ENCODE assay signal across 18 cellular contexts in the genomic region with DNA sequence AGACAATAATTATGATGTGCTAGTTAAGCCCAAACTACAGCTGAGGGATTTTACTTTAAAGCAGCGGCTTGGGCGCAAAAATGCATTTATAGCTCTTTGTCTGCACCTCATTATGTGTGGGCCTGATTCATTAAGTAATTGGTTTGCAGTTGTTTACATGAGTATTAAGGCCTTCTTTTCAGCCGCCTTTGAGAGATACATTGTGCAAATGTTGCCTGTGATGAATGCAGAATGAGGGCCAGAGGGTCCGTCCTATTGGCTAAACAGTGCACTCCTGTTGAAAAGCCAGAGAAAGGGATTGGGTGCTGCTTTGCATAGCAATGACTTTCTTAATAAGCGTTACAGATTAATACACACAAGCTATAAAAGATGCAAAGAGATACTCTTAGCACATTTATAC.
A peak's percentile ranks its signal among the peaks of the same experiment; 100 is the strongest.
DNase-seq lines count a peak whose midpoint lies in the region; TF ChIP-seq lines count a peak whose summit lies in the region.
"Had no signal": no experiment of that assay in that cellular context is flagged by ENCODE, and none has a peak within 500 bp of the region (broad histone marks: within the 10 kb centered on the region; RNA-seq: fewer than 3 reads in every experiment).

No MANE protein-coding gene starts in this region.

- H3K9me3 ChIP-seq in neuron (ENCODE audit: low read length) (no peaks in the 10 kb centered on the region), WERI-Rb-1 (ENCODE audit: severe bottlenecking) (no peaks in the 10 kb centered on the region), sigmoid colon (no peaks in the 10 kb centered on the region), endodermal cell (ENCODE audit: control insufficient read depth, low read length) (no peaks in the 10 kb centered on the region)
- H3K9me3 ChIP-seq: ascending aorta, colonic mucosa, gastrocnemius medialis, testis had no signal

- CTCF ChIA-PET in Calu3 (lab: Charles Lee) = interaction anchor here (0.6 to 1.8 kb wide), 2 partner anchors 77 to 270 kb away, joined by 5 to 8 read pairs; no protein-coding TSS in a partner anchor

- no peaks in the 10 kb centered on the region for H3K9me3 Mint-ChIP-seq in Calu3 (ENCODE audit: low read depth, unreplicated experiment)
- no peaks in the 10 kb centered on the region for H3K9me3 Mint-ChIP-seq in endodermal cell

- no peak overlapping the region for H3K9ac ChIP-seq in endodermal cell (ENCODE audit: extremely low read depth, low read length, poor library complexity, severe bottlenecking)

- H3K4me3 Mint-ChIP-seq in Calu3 (ENCODE audit: low read depth, unreplicated experiment) = no peak overlapping the region
- no peak overlapping the region for H3K4me3 Mint-ChIP-seq in endodermal cell
- H3K4me3 Mint-ChIP-seq: activated CD8-positive, alpha-beta memory T cell treated with anti-CD3 and anti-CD28 coated beads, Interleukin-2, amount 10 ng/mL, durations not matched to agents 7 days and 5 days had no signal

- H2AFZ ChIP-seq in neuron (ENCODE audit: low read depth, low read length) = peak overlapping the region; percentile 22

- DNase-seq in G401 (ENCODE audit: low spot score) (peak; percentile 43), NCI-H1930 (lab: John Stamatoyannopoulos, UW) (peak; percentile 36 to 62), cerebellar cortex (ENCODE audit: low spot score) (peak; percentile 25), Calu3 (no peak), WERI-Rb-1 (no peak), sigmoid colon (no peak), endodermal cell (no peak)
- DNase-seq: activated CD8-positive, alpha-beta memory T cell treated with anti-CD3 and anti-CD28 coated beads, Interleukin-2, amount 10 ng/mL, durations not matched to agents 7 days and 5 days; activated effector memory CD4-positive, alpha-beta T cell treated with Interleukin-2 at 50 U/mL for 16 hours; colonic mucosa; gastrocnemius medialis; left ventricle myocardium superior; SHP77 treated with DMSO at 0.1 percent for 48 hours; small intestine; T-helper 2 cell; testis had no signal

- 89 to 91% methylated on average over 5 of the region's 5 CpGs for WGBS in sigmoid colon, 2 donors
- 68 to 77% methylated on average over 2 to 5 of the region's 5 CpGs for WGBS in endodermal cell (ENCODE audit: insufficient coverage in 1 of 2, insufficient read length in 1 of 2), 2 experiments

- H3K27ac Mint-ChIP-seq in Calu3 (ENCODE audit: unreplicated experiment) = no peak overlapping the region
- no peak overlapping the region for H3K27ac Mint-ChIP-seq in endodermal cell
- H3K27ac Mint-ChIP-seq: activated CD8-positive, alpha-beta memory T cell treated with anti-CD3 and anti-CD28 coated beads, Interleukin-2, amount 10 ng/mL, durations not matched to agents 7 days and 5 days had no signal

- intact Hi-C loops in Calu3 (cut with micrococcal nuclease; ENCODE audit: unreplicated experiment) (no loop called here), sigmoid colon (cut with DNase I) (loop anchor here (5.0 to 10.0 kb wide), 4 partner anchors 67 to 373 kb away; a partner anchor contains a TSS)

- no peak for TF ChIP-seq EP300 in sigmoid colon (IDR thresholded peaks at IDR 0.05)

- H3K27me3 Mint-ChIP-seq in Calu3 (ENCODE audit: unreplicated experiment) = no peaks in the 10 kb centered on the region
- no peaks in the 10 kb centered on the region for H3K27me3 Mint-ChIP-seq in endodermal cell (ENCODE audit: insufficient read depth)
- H3K27me3 Mint-ChIP-seq: activated CD8-positive, alpha-beta memory T cell treated with anti-CD3 and anti-CD28 coated beads, Interleukin-2, amount 10 ng/mL, durations not matched to agents 7 days and 5 days had no signal

- BruUV-seq in Calu3 (replicated peaks; lab: Mats Ljungman, UMichigan) = no TSS peak

- H3K27ac ChIP-seq in WERI-Rb-1 (no peak overlapping the region), sigmoid colon (peak overlapping the region in 1 of 4 donors; percentile 0), endodermal cell (ENCODE audit: low read depth, low read length) (no peak overlapping the region)
- H3K27ac ChIP-seq: ascending aorta, colonic mucosa, gastrocnemius medialis, testis had no signal

- H3K4me3 ChIP-seq in neuron (ENCODE audit: low read length) = peak overlapping the region; percentile 11
- no peak overlapping the region for H3K4me3 ChIP-seq in WERI-Rb-1 (ENCODE audit: low read depth, low read length)
- no peak overlapping the region for H3K4me3 ChIP-seq in sigmoid colon
- H3K4me3 ChIP-seq in endodermal cell (ENCODE audit: low read length) = no peak overlapping the region
- H3K4me3 ChIP-seq: ascending aorta, colonic mucosa, gastrocnemius medialis, testis had no signal

- no peak for TF ChIP-seq POLR2A in sigmoid colon (IDR thresholded peaks at IDR 0.05)

- H3K27me3 ChIP-seq in neuron (ENCODE audit: insufficient read depth, low read length) = no peaks in the 10 kb centered on the region
- H3K27me3 ChIP-seq in WERI-Rb-1 (ENCODE audit: insufficient read depth, low read depth, severe bottlenecking) = no peaks in the 10 kb centered on the region
- H3K27me3 ChIP-seq in sigmoid colon = no peaks in the 10 kb centered on the region
- H3K27me3 ChIP-seq in endodermal cell (ENCODE audit: control insufficient read depth, insufficient read depth, low read length, poor library complexity, severe bottlenecking) = no peaks in the 10 kb centered on the region
- H3K27me3 ChIP-seq: ascending aorta, colonic mucosa, gastrocnemius medialis, testis had no signal

- TF ChIP-seq CTCF in Calu3 (IDR thresholded peaks at IDR 0.05; ENCODE audit: unreplicated experiment) = no peak
- TF ChIP-seq CTCF in WERI-Rb-1 (IDR thresholded peaks at IDR 0.05; ENCODE audit: low read depth, low read length) = no peak
- TF ChIP-seq CTCF in sigmoid colon (IDR thresholded peaks at IDR 0.05) = no peak
- no peak for TF ChIP-seq CTCF in endodermal cell (conservative IDR thresholded peaks at IDR 0.05)

- in situ Hi-C loops in G401 (cut with HindIII; ENCODE audit: low sequenced_read_pairs) = no loop called here

- H3K36me3 ChIP-seq in neuron (ENCODE audit: insufficient read depth, low read length) (no peaks in the 10 kb centered on the region), WERI-Rb-1 (no peaks in the 10 kb centered on the region), sigmoid colon (peaks cover 7 to 60% (median 24%) of the 10 kb centered on the region in 4 donors), endodermal cell (ENCODE audit: control insufficient read depth, insufficient read depth, low read length) (peaks cover 10% of the 10 kb centered on the region)
- H3K36me3 ChIP-seq: colonic mucosa had no signal

- H3K4me1 ChIP-seq in neuron (ENCODE audit: insufficient read depth, low read length) (peaks cover 47% of the 10 kb centered on the region), sigmoid colon (peaks cover 0 to 13% (median 2%) of the 10 kb centered on the region in 4 donors), endodermal cell (ENCODE audit: control insufficient read depth, insufficient read depth, low read length) (no peaks in the 10 kb centered on the region)
- H3K4me1 ChIP-seq: colonic mucosa, gastrocnemius medialis had no signal

- H3K4me1 Mint-ChIP-seq in Calu3 (ENCODE audit: low read depth, unreplicated experiment) (no peaks in the 10 kb centered on the region), endodermal cell (peaks cover 42% of the 10 kb centered on the region)

- H3K36me3 Mint-ChIP-seq in Calu3 (ENCODE audit: insufficient read depth, unreplicated experiment) = no peaks in the 10 kb centered on the region
- H3K36me3 Mint-ChIP-seq in endodermal cell (ENCODE audit: low read depth) = peaks cover 31% of the 10 kb centered on the region
- H3K36me3 Mint-ChIP-seq: activated CD8-positive, alpha-beta memory T cell treated with anti-CD3 and anti-CD28 coated beads, Interleukin-2, amount 10 ng/mL, durations not matched to agents 7 days and 5 days had no signal

Comparison
In these comparisons a context has a peak if more than half of its experiments do, and no peak if none do; other contexts are left out.
1. DNase-seq: peak in G401 (single experiment), NCI-H1930 (2 of 2) and cerebellar cortex (single experiment); none in Calu3 (single experiment), WERI-Rb-1 (single experiment), sigmoid colon (single experiment) and endodermal cell (single experiment).